In genomic region chr10:69071610-69072009, GRCh38 we compare ENCODE assay signal across 20 cellular contexts. TPM values are rescaled to one million over a fixed set of nuclear protein-coding genes. Genes with fewer than 3 reads are reported as not detected.
DNase-seq lines count a peak whose midpoint lies in the region; ATAC-seq, FAIRE-seq and TF ChIP-seq lines count a peak whose summit lies in the region.
"Had no signal": no experiment of that assay in that cellular context is flagged by ENCODE, and none has a peak within 500 bp of the region (broad histone marks: within the 10 kb centered on the region; RNA-seq: fewer than 3 reads in every experiment).

No MANE protein-coding gene starts in this region.

- DNase-seq in left ventricle myocardium inferior (no peak), Right ventricle myocardium inferior (ENCODE audit: missing footprints) (no peak), endothelial cell of umbilical vein (ENCODE audit: low read depth, low spot score) (peak; percentile 36), osteoblast (ENCODE audit: insufficient read length, low spot score, missing footprints) (peak; percentile 77), NOMO-1 (lab: John Stamatoyannopoulos, UW; ENCODE audit: unreplicated experiment in 2 of 2) (no peak), left lobe of liver (ENCODE audit: low spot score) (no peak)
- DNase-seq: CD8-positive, alpha-beta T cell; COR-L47; DMS153; DMS79 treated with DMSO at 0.1 percent for 48 hours; EL; GOT3; H9 had no signal

- dilution Hi-C loops in endothelial cell of umbilical vein (cut with MboI; ENCODE audit: extremely low pct_ligation_motif_present, low sequenced_read_pairs), result no loop called here

- H3K27me3 ChIP-seq in left ventricle myocardium inferior (ENCODE audit: low read depth) (no peaks in the 10 kb centered on the region), endothelial cell of umbilical vein (ENCODE audit: control insufficient read depth in 2 of 2, insufficient read depth in 2 of 2, low read length in 2 of 2) (no peaks in the 10 kb centered on the region), osteoblast (ENCODE audit: insufficient read depth, low read length) (no peaks in the 10 kb centered on the region)

- CTCF ChIA-PET in endothelial cell of umbilical vein (lab: Charles Lee), result interaction anchor here (0.6 to 3.6 kb wide), 2 partner anchors 15 to 67 kb away, joined by 3 to 16 read pairs; no protein-coding TSS in a partner anchor

- intact Hi-C loops in left ventricle myocardium inferior (cut with micrococcal nuclease), result no loop called here
- intact Hi-C loops in Right ventricle myocardium inferior (cut with DNase I), result no loop called here
- intact Hi-C loops in endothelial cell of umbilical vein (cut with micrococcal nuclease), result no loop called here

- no TSS peak for BruUV-seq in endothelial cell of umbilical vein (replicated peaks; lab: Mats Ljungman, UMichigan)

- TF ChIP-seq POLR2A in endothelial cell of umbilical vein (IDR thresholded peaks at IDR 0.05; ENCODE audit: low read depth, low read length), result no peak

- peaks cover 5% of the 10 kb centered on the region for H3K4me1 ChIP-seq in left ventricle myocardium inferior
- H3K4me1 ChIP-seq in endothelial cell of umbilical vein (ENCODE audit: control insufficient read depth, extremely low read depth, insufficient read depth, low read length), result peaks cover 3% of the 10 kb centered on the region
- H3K4me1 ChIP-seq in osteoblast (ENCODE audit: insufficient read depth, low read length), result peaks cover 4% of the 10 kb centered on the region

- H4K20me1 ChIP-seq in endothelial cell of umbilical vein (replicated peaks; ENCODE audit: control insufficient read depth, extremely low read depth, insufficient read depth, low read length) (no peaks in the 10 kb centered on the region), osteoblast (ENCODE audit: insufficient read depth, low read length) (no peaks in the 10 kb centered on the region)

- ATAC-seq in Right ventricle myocardium inferior (no peak), GM19395 (IDR thresholded peaks at IDR 0.05; ENCODE audit: unreplicated experiment) (no peak), left lobe of liver (no peak)
- ATAC-seq: CD8-positive, alpha-beta T cell had no signal

- H3K79me2 ChIP-seq in endothelial cell of umbilical vein (ENCODE audit: control insufficient read depth, insufficient read depth, low read length) (no peaks in the 10 kb centered on the region), osteoblast (ENCODE audit: insufficient read depth, low read length) (no peaks in the 10 kb centered on the region)

- H3K27ac ChIP-seq in left ventricle myocardium inferior (replicated peaks), result peak overlapping the region; percentile 42
- no peak overlapping the region for H3K27ac ChIP-seq in endothelial cell of umbilical vein (ENCODE audit: insufficient read depth, low read depth, low read length)
- no peak overlapping the region for H3K27ac ChIP-seq in osteoblast (ENCODE audit: low read depth, low read length)
- H3K27ac ChIP-seq: C4-2B had no signal

- no peak overlapping the region for H3K4me3 ChIP-seq in left ventricle myocardium inferior
- no peak overlapping the region for H3K4me3 ChIP-seq in endothelial cell of umbilical vein (replicated peaks in 1 of 3; ENCODE audit: insufficient read depth in 1 of 3, low read depth in 1 of 3, low read length in 3 of 3)
- no peak overlapping the region for H3K4me3 ChIP-seq in osteoblast (ENCODE audit: insufficient read depth, low read length)

- TF ChIP-seq CTCF in left ventricle myocardium inferior (IDR thresholded peaks at IDR 0.05; ENCODE audit: borderline replicate concordance) (no peak), endothelial cell of umbilical vein (IDR thresholded peaks at IDR 0.05; ENCODE audit: extremely low read depth in 1 of 2, insufficient read depth in 1 of 2, low read depth in 1 of 2, low read length in 2 of 2) (no peak), osteoblast (IDR thresholded peaks at IDR 0.05; ENCODE audit: extremely low read depth, low read depth, low read length) (no peak)

- H3K9me3 ChIP-seq in left ventricle myocardium inferior (replicated peaks) (no peaks in the 10 kb centered on the region), endothelial cell of umbilical vein (replicated peaks; ENCODE audit: control insufficient read depth, insufficient read depth, low read length) (no peaks in the 10 kb centered on the region), osteoblast (ENCODE audit: low read depth, low read length) (no peaks in the 10 kb centered on the region)

- no peaks in the 10 kb centered on the region for H3K9me1 ChIP-seq in endothelial cell of umbilical vein (replicated peaks; ENCODE audit: control insufficient read depth, extremely low read depth, insufficient read depth, low read length)

- H2AFZ ChIP-seq in endothelial cell of umbilical vein (ENCODE audit: low read depth, low read length) (peak overlapping the region; percentile 14), osteoblast (ENCODE audit: low read length) (no peak overlapping the region)

- no peak for FAIRE-seq in endothelial cell of umbilical vein (lab: Jason Lieb, UNC)
- FAIRE-seq: A204.1, D721Med, G401.6, GM12891 had no signal

- POLR2A ChIA-PET in endothelial cell of umbilical vein (lab: Charles Lee), result no interaction called here

- H3K9ac ChIP-seq in endothelial cell of umbilical vein (replicated peaks; ENCODE audit: extremely low read depth, insufficient read depth, low read length), result no peak overlapping the region

- H3K4me2 ChIP-seq in endothelial cell of umbilical vein (ENCODE audit: insufficient read depth, low read length) (no peak overlapping the region), osteoblast (ENCODE audit: insufficient read depth, low read length) (no peak overlapping the region)

- no peaks in the 10 kb centered on the region for H3K36me3 ChIP-seq in left ventricle myocardium inferior
- no peaks in the 10 kb centered on the region for H3K36me3 ChIP-seq in endothelial cell of umbilical vein (ENCODE audit: control insufficient read depth in 2 of 2, extremely low read depth in 1 of 2, insufficient read depth in 2 of 2, low read length in 2 of 2)
- no peaks in the 10 kb centered on the region for H3K36me3 ChIP-seq in osteoblast (ENCODE audit: insufficient read depth, low read length)

TF ChIP-seq in endothelial cell of umbilical vein, 7 proteins besides CTCF, POLR2A, EP300 and RAD21:
- TF ChIP-seq FOS (IDR thresholded peaks at IDR 0.05; ENCODE audit: borderline replicate concordance, insufficient read depth, low read length), result no peak
- TF ChIP-seq GATA2 (IDR thresholded peaks at IDR 0.05; ENCODE audit: insufficient read depth, insufficient read length, low read depth, low read length), result no peak
- no peak for TF ChIP-seq JUN (IDR thresholded peaks at IDR 0.05; ENCODE audit: borderline replicate concordance, insufficient read depth, insufficient read length, low read depth)
- TF ChIP-seq EZH2 (IDR thresholded peaks at IDR 0.05; ENCODE audit: borderline replicate concordance, low read depth, low read length, severe bottlenecking), result no peak

RNA-seq across cellular contexts. Expression of gene SRGN, which starts 16.3 kb away (rescaled TPM):
- 37.2 TPM for total RNA-seq in left ventricle myocardium inferior
- total RNA-seq in Right ventricle myocardium inferior, result 50.2 TPM
- total RNA-seq in endothelial cell of umbilical vein, result 433 and 450 TPM in 2 replicates
- polyA plus RNA-seq in endothelial cell of umbilical vein, result 331 and 384 TPM in 2 replicates
- 508 and 539 TPM in 2 replicates for polyA plus RNA-seq in endothelial cell of umbilical vein (2011; cell fraction: cytosol; rRNA removed)
- polyA plus RNA-seq in endothelial cell of umbilical vein (2011; cell fraction: nucleus; rRNA removed), result 158 and 239 TPM in 2 replicates
- polyA plus RNA-seq in endothelial cell of umbilical vein (2012), result 819 and 1,078 TPM in 2 replicates
- 297 and 324 TPM in 2 replicates for polyA minus RNA-seq in endothelial cell of umbilical vein
- polyA minus RNA-seq in endothelial cell of umbilical vein (2011; cell fraction: cytosol; rRNA and poly(A)+ RNA removed), result 1.3 TPM
- 49.0 and 69.0 TPM in 2 replicates for polyA minus RNA-seq in endothelial cell of umbilical vein (2011; cell fraction: nucleus; rRNA and poly(A)+ RNA removed)
- 344 and 474 TPM in 2 replicates for total RNA-seq in osteoblast
- total RNA-seq in left lobe of liver, result 29.1 TPM
- total RNA-seq: H9, HT-29 had no signal

RNA-seq across cellular contexts. Expression of gene VPS26A, which starts 52.4 kb away (rescaled TPM):
- total RNA-seq in left ventricle myocardium inferior (33.1 TPM), Right ventricle myocardium inferior (32.5 TPM), endothelial cell of umbilical vein (55.8 and 60.3 TPM in 2 replicates), osteoblast (41.3 and 56.3 TPM in 2 replicates), left lobe of liver (15.1 TPM)
- 8.7 and 11.7 TPM in 2 replicates for polyA plus RNA-seq in endothelial cell of umbilical vein
- 16.3 and 16.7 TPM in 2 replicates for polyA plus RNA-seq in endothelial cell of umbilical vein (2011; cell fraction: cytosol; rRNA removed)
- polyA plus RNA-seq in endothelial cell of umbilical vein (2011; cell fraction: nucleus; rRNA removed), result 9.4 and 12.2 TPM in 2 replicates
- 54.6 and 75.6 TPM in 2 replicates for polyA plus RNA-seq in endothelial cell of umbilical vein (2012)
- polyA minus RNA-seq in endothelial cell of umbilical vein, result 6.1 TPM in 2 replicates
- polyA minus RNA-seq in endothelial cell of umbilical vein (2011; cell fraction: cytosol; rRNA and poly(A)+ RNA removed), result 12.9 TPM
- polyA minus RNA-seq in endothelial cell of umbilical vein (2011; cell fraction: nucleus; rRNA and poly(A)+ RNA removed), result 5.5 and 5.8 TPM in 2 replicates

Comparison
In these comparisons a context has a peak if more than half of its experiments do, and no peak if none do; other contexts are left out.
1. DNase-seq: peak in endothelial cell of umbilical vein (single experiment) and osteoblast (single experiment); none in left ventricle myocardium inferior (single experiment), Right ventricle myocardium inferior (single experiment), NOMO-1 (0 of 2) and left lobe of liver (single experiment).